In genomic region chr13:73542446-73542845, GRCh38 we compare ENCODE assay signal across 17 cellular contexts.
"Had no signal": no experiment of that assay in that cellular context is flagged by ENCODE, and none has a peak within 500 bp of the region (broad histone marks: within the 10 kb centered on the region; RNA-seq: fewer than 3 reads in every experiment).

No MANE protein-coding gene starts in this region.

- H3K4me3 ChIP-seq: gastroesophageal sphincter, heart right ventricle, pancreas had no signal

- DNase-seq: activated CD4-positive, alpha-beta T cell treated with anti-CD3 and anti-CD28 coated beads, Interleukin-2, amount 50 U/mL, for 1 hour; activated CD8-positive, alpha-beta memory T cell treated with anti-CD3 and anti-CD28 coated beads, Interleukin-2, amount 50 U/mL, for 4 hours; activated effector memory CD4-positive, alpha-beta T cell treated with Interleukin-2 at 50 U/mL for 16 hours; activated T-cell treated with anti-CD3 and anti-CD28 coated beads, Interleukin-2, amount 50 U/mL, for 4 hours; endodermal cell; erythroblast; heart right ventricle; pancreas; stimulated activated CD4-positive, alpha-beta T cell treated with anti-CD3 and anti-CD28 coated beads, Interleukin-4, amount 100 ng/mL, for 4 hours had no signal

- H3K4me3 Mint-ChIP-seq: activated naive CD4-positive, alpha-beta T cell treated with anti-CD3 and anti-CD28 coated beads, Interleukin-2, amount 50 U/mL, for 24 hours; activated T-cell treated with anti-CD3 and anti-CD28 coated beads, Interleukin-2, amount 50 U/mL, for 4 hours; endodermal cell; natural killer cell treated with Interleukin-12 subunit alpha and Interleukin-12 subunit beta and Interleukin-15 and Interleukin-18, amount 100 ng/mL, for 72 hours; stimulated activated memory B cell treated with anti-CD40 and anti-IgM and Interleukin-4, amounts not matched to agents 10 μg/mL and 1 μg/mL and 100 μg/mL, for 72 hours; T-helper 1 cell treated with Interleukin-12 subunit alpha and Interleukin-12 subunit beta and Interleukin-4 antibody, amounts not matched to agents 30 μg/mL and 1 μg/mL, for 36 hours had no signal

- H3K27ac Mint-ChIP-seq: activated naive CD4-positive, alpha-beta T cell treated with anti-CD3 and anti-CD28 coated beads, Interleukin-2, amount 50 U/mL, for 24 hours; endodermal cell; natural killer cell treated with Interleukin-12 subunit alpha and Interleukin-12 subunit beta and Interleukin-15 and Interleukin-18, amount 100 ng/mL, for 72 hours; stimulated activated memory B cell treated with anti-CD40 and anti-IgM and Interleukin-4, amounts not matched to agents 10 μg/mL and 1 μg/mL and 100 μg/mL, for 72 hours; T-helper 1 cell treated with Interleukin-12 subunit alpha and Interleukin-12 subunit beta and Interleukin-4 antibody, amounts not matched to agents 30 μg/mL and 1 μg/mL, for 36 hours had no signal

- H3K27me3 Mint-ChIP-seq: activated naive CD4-positive, alpha-beta T cell treated with anti-CD3 and anti-CD28 coated beads, Interleukin-2, amount 50 U/mL, for 24 hours; stimulated activated memory B cell treated with anti-CD40 and anti-IgM and Interleukin-4, amounts not matched to agents 10 μg/mL and 1 μg/mL and 100 μg/mL, for 72 hours had no signal

- H3K36me3 ChIP-seq: gastroesophageal sphincter, heart right ventricle, neutrophil, pancreas had no signal

- H3K27me3 ChIP-seq: gastroesophageal sphincter, neutrophil, pancreas had no signal

- ATAC-seq: activated CD4-positive, CD25-positive, alpha-beta regulatory T cell treated with anti-CD3 and anti-CD28 coated beads, Interleukin-2, amount 50 U/mL, for 24 hours; activated T-cell treated with anti-CD3 and anti-CD28 coated beads, Interleukin-2, amount 50 U/mL, for 4 hours; gastroesophageal sphincter; heart right ventricle; natural killer cell treated with Interleukin-12 subunit alpha and Interleukin-12 subunit beta and Interleukin-15 and Interleukin-18, amount 100 ng/mL, for 72 hours; pancreas; sciatic nerve; stimulated activated memory B cell treated with anti-CD40 and anti-IgM and Interleukin-4, amounts not matched to agents 10 μg/mL and 1 μg/mL and 100 μg/mL, for 72 hours had no signal

- H3K9me3 Mint-ChIP-seq: activated naive CD4-positive, alpha-beta T cell treated with anti-CD3 and anti-CD28 coated beads, Interleukin-2, amount 50 U/mL, for 24 hours; activated T-cell treated with anti-CD3 and anti-CD28 coated beads, Interleukin-2, amount 50 U/mL, for 4 hours; endodermal cell; natural killer cell treated with Interleukin-12 subunit alpha and Interleukin-12 subunit beta and Interleukin-15 and Interleukin-18, amount 100 ng/mL, for 72 hours; stimulated activated memory B cell treated with anti-CD40 and anti-IgM and Interleukin-4, amounts not matched to agents 10 μg/mL and 1 μg/mL and 100 μg/mL, for 72 hours; T-helper 1 cell treated with Interleukin-12 subunit alpha and Interleukin-12 subunit beta and Interleukin-4 antibody, amounts not matched to agents 30 μg/mL and 1 μg/mL, for 36 hours had no signal

- H3K9me3 ChIP-seq: gastroesophageal sphincter, heart right ventricle, neutrophil, pancreas had no signal

- H3K4me1 ChIP-seq: gastroesophageal sphincter, heart right ventricle, pancreas had no signal

- H3K4me1 Mint-ChIP-seq: activated naive CD4-positive, alpha-beta T cell treated with anti-CD3 and anti-CD28 coated beads, Interleukin-2, amount 50 U/mL, for 24 hours; endodermal cell; stimulated activated memory B cell treated with anti-CD40 and anti-IgM and Interleukin-4, amounts not matched to agents 10 μg/mL and 1 μg/mL and 100 μg/mL, for 72 hours had no signal

- H3K27ac ChIP-seq: gastroesophageal sphincter, heart right ventricle, neutrophil, pancreas had no signal

- H3K36me3 Mint-ChIP-seq: activated naive CD4-positive, alpha-beta T cell treated with anti-CD3 and anti-CD28 coated beads, Interleukin-2, amount 50 U/mL, for 24 hours; natural killer cell treated with Interleukin-12 subunit alpha and Interleukin-12 subunit beta and Interleukin-15 and Interleukin-18, amount 100 ng/mL, for 72 hours; stimulated activated memory B cell treated with anti-CD40 and anti-IgM and Interleukin-4, amounts not matched to agents 10 μg/mL and 1 μg/mL and 100 μg/mL, for 72 hours had no signal
